Comparison of ENCODE assay signal across 16 cellular contexts in the genomic region with DNA sequence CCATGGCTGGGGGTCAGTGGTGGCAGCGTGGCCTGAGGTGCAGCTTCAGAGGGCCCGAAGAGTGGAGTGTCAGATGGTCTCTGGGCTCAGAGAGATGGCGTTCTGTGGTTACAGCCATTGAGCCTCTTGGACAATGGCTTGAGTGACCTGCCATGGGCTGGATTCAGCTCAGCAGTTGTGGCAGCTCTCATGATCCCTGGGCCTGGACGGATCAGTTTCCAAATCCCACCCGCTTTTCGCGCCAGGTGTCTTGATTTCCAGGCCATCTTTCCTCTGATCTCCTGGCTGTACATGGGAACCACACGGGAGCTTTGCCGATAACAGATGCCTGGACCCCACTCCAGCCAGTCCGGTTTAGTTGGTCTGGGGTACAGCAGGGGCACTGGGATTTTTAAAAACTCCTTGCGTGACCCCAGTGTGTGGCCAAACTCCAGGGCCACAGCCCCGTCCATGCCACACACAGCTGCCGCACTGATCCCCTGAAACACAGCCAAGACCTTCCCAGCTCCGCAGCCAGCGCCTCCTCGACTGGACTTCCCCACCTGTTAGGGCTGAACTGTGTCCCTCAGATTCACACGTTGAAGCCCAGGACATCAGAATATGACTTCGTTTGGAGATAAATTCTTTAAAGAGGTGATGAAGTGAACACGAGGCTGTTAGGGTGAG.
"Had no signal": no experiment of that assay in that cellular context is flagged by ENCODE, and none has a peak within 500 bp of the region (broad histone marks: within the 10 kb centered on the region; RNA-seq: fewer than 3 reads in every experiment).

No MANE protein-coding gene starts in this region.

- H3K4me3 Mint-ChIP-seq: activated CD4-positive, alpha-beta memory T cell treated with anti-CD3 and anti-CD28 coated beads, Interleukin-2, amount 10 ng/mL, durations not matched to agents 7 days and 5 days; activated CD8-positive, alpha-beta memory T cell treated with anti-CD3 and anti-CD28 coated beads, Interleukin-2, amount 10 ng/mL, durations not matched to agents 7 days and 5 days; activated naive CD8-positive, alpha-beta T cell treated with anti-CD3 and anti-CD28 coated beads for 36 hours; effector memory CD8-positive, alpha-beta T cell; natural killer cell treated with Interleukin-12 subunit alpha and Interleukin-12 subunit beta and Interleukin-15 and Interleukin-18, amount 100 ng/mL, for 72 hours; T-helper 2 cell treated with Interferon-gamma antibody and Interleukin-4, amounts not matched to agents 5 μg/mL and 100 μg/mL, for 36 hours; WTC11 had no signal

- H3K9me3 ChIP-seq: esophagus squamous epithelium, thyroid gland had no signal

- H3K4me1 Mint-ChIP-seq: activated CD4-positive, alpha-beta memory T cell treated with anti-CD3 and anti-CD28 coated beads, Interleukin-2, amount 10 ng/mL, durations not matched to agents 7 days and 5 days; activated CD8-positive, alpha-beta memory T cell treated with anti-CD3 and anti-CD28 coated beads, Interleukin-2, amount 10 ng/mL, durations not matched to agents 7 days and 5 days; activated naive CD8-positive, alpha-beta T cell treated with anti-CD3 and anti-CD28 coated beads for 36 hours had no signal

- H3K27me3 ChIP-seq: esophagus squamous epithelium, thyroid gland had no signal

- FAIRE-seq: TTC549, urothelium cell line had no signal

- H3K27me3 Mint-ChIP-seq: activated CD8-positive, alpha-beta memory T cell treated with anti-CD3 and anti-CD28 coated beads, Interleukin-2, amount 10 ng/mL, durations not matched to agents 7 days and 5 days; activated naive CD8-positive, alpha-beta T cell treated with anti-CD3 and anti-CD28 coated beads for 36 hours; progenitor cell of endocrine pancreas had no signal

- H3K9me3 Mint-ChIP-seq: activated CD4-positive, alpha-beta memory T cell treated with anti-CD3 and anti-CD28 coated beads, Interleukin-2, amount 10 ng/mL, durations not matched to agents 7 days and 5 days; natural killer cell treated with Interleukin-12 subunit alpha and Interleukin-12 subunit beta and Interleukin-15 and Interleukin-18, amount 100 ng/mL, for 72 hours; T-helper 2 cell treated with Interferon-gamma antibody and Interleukin-4, amounts not matched to agents 5 μg/mL and 100 μg/mL, for 36 hours had no signal

- ATAC-seq: activated CD8-positive, alpha-beta memory T cell treated with anti-CD3 and anti-CD28 coated beads, Interleukin-2, amount 10 ng/mL, durations not matched to agents 7 days and 5 days; effector memory CD8-positive, alpha-beta T cell; natural killer cell treated with Interleukin-12 subunit alpha and Interleukin-12 subunit beta and Interleukin-15 and Interleukin-18, amount 100 ng/mL, for 72 hours; right cardiac atrium; WTC11 had no signal

- DNase-seq: activated CD4-positive, alpha-beta memory T cell treated with anti-CD3 and anti-CD28 coated beads, Interleukin-2, amount 10 ng/mL, durations not matched to agents 7 days and 5 days; activated CD4-positive, alpha-beta T cell treated with anti-CD3 and anti-CD28 coated beads for 48 hours; activated CD8-positive, alpha-beta memory T cell treated with anti-CD3 and anti-CD28 coated beads, Interleukin-2, amount 10 ng/mL, durations not matched to agents 7 days and 5 days; activated naive CD8-positive, alpha-beta T cell treated with anti-CD3 and anti-CD28 coated beads for 36 hours; amniotic stem cell; effector memory CD8-positive, alpha-beta T cell; esophagus squamous epithelium; stimulated activated naive CD4-positive, alpha-beta T cell had no signal

- H3K27ac Mint-ChIP-seq: activated CD4-positive, alpha-beta memory T cell treated with anti-CD3 and anti-CD28 coated beads, Interleukin-2, amount 10 ng/mL, durations not matched to agents 7 days and 5 days; activated CD8-positive, alpha-beta memory T cell treated with anti-CD3 and anti-CD28 coated beads, Interleukin-2, amount 10 ng/mL, durations not matched to agents 7 days and 5 days; activated naive CD8-positive, alpha-beta T cell treated with anti-CD3 and anti-CD28 coated beads for 36 hours; natural killer cell treated with Interleukin-12 subunit alpha and Interleukin-12 subunit beta and Interleukin-15 and Interleukin-18, amount 100 ng/mL, for 72 hours; progenitor cell of endocrine pancreas; T-helper 2 cell treated with Interferon-gamma antibody and Interleukin-4, amounts not matched to agents 5 μg/mL and 100 μg/mL, for 36 hours; WTC11 had no signal

- H3K36me3 Mint-ChIP-seq: activated CD8-positive, alpha-beta memory T cell treated with anti-CD3 and anti-CD28 coated beads, Interleukin-2, amount 10 ng/mL, durations not matched to agents 7 days and 5 days; natural killer cell treated with Interleukin-12 subunit alpha and Interleukin-12 subunit beta and Interleukin-15 and Interleukin-18, amount 100 ng/mL, for 72 hours had no signal

- H3K4me3 ChIP-seq: esophagus squamous epithelium, thyroid gland had no signal

- H3K27ac ChIP-seq: esophagus squamous epithelium, thyroid gland had no signal

- H3K36me3 ChIP-seq: esophagus squamous epithelium, thyroid gland had no signal
